In the genomic region with DNA sequence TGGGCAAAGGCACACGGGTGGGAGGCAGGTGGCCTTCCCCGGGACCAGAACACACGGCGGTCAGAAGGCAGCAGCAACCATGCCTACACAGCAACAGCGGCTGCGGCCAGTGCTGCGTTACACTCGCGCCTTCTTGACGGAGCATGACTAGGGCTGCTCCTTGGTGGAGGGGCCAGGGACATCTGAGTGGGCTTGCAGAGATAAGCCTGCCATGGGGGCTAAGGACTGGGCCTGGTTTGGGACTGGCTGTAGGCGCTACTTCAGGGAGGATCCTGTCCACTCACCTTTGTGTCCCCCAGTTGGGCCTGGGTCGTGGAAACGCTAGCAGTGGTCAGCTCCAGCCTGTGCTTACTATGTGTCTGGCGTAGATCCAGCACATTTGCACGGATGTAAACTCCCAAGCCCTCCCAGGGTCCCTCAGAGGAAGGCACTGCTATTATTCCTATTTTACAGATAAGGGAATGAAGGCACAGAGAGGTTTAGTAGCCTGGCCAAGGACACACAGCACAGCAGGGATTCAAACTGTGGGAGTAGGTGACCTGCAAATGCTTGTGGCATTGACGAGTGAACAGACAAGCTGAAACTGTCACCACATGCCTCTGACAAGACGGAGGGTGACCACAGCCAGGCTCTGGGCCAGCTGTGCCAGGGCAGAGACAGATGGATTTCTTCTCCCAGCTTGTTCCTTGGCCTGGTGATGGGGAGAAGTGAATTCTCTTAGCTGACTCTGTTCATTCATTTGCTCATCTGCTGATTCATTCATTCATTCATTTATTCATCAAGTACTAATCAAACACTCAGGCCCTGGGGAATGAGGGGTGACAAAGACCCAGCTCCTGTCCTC, we compare ENCODE assay signal across 29 cellular contexts. TPM values are rescaled to one million over a fixed set of nuclear protein-coding genes. Genes with fewer than 3 reads are reported as not detected.
DNase-seq lines count a peak whose midpoint lies in the region; TF ChIP-seq lines count a peak whose summit lies in the region.
"Had no signal": no experiment of that assay in that cellular context is flagged by ENCODE, and none has a peak within 500 bp of the region (broad histone marks: within the 10 kb centered on the region; RNA-seq: fewer than 3 reads in every experiment).

No MANE protein-coding gene starts in this region.

- no peak overlapping the region for H3K4me2 ChIP-seq in Karpas-422 (ENCODE audit: low read depth, low read length, poor library complexity, severe bottlenecking)
- H3K4me2 ChIP-seq in GM23248 (ENCODE audit: unreplicated experiment), result no peak overlapping the region

- no peaks in the 10 kb centered on the region for H3F3A ChIP-seq in GM23248 (ENCODE audit: insufficient read depth)

- H3K9me2 ChIP-seq in Karpas-422 (replicated peaks; ENCODE audit: insufficient read depth, low read length), result no peaks in the 10 kb centered on the region
- H3K9me2 ChIP-seq in GM23248 (ENCODE audit: insufficient read depth), result no peaks in the 10 kb centered on the region

- 85 to 87% methylated on average over 16 to 17 of the region's 17 CpGs for WGBS in GM23248 (ENCODE audit: low coverage in 1 of 2, low lambda C conversion rate in 2 of 2, missing lambda C conversion rate in 2 of 2), 2 experiments

- H3K79me2 ChIP-seq in Karpas-422 (ENCODE audit: low read length), result no peaks in the 10 kb centered on the region
- H3K79me2 ChIP-seq in GM23248 (ENCODE audit: insufficient read depth), result no peaks in the 10 kb centered on the region

- in situ Hi-C loops in GM23248 (cut with MboI), result no loop called here

- H3K27ac Mint-ChIP-seq in mesothelial cell of epicardium, result peak overlapping the region; percentile 77
- H3K27ac Mint-ChIP-seq: activated CD4-positive, alpha-beta T cell treated with anti-CD3 and anti-CD28 coated beads, Interleukin-2, amount 10 ng/mL, durations not matched to agents 24 days and 14 days; CD14-positive monocyte; dendritic cell treated with granulocyte-macrophage colony-stimulating factor and Interleukin-4, amounts not matched to agents 40 ng/mL and 50 ng/mL, for 4 days; T-cell had no signal

- no peaks in the 10 kb centered on the region for H3K9me3 ChIP-seq in SJSA1 (replicated peaks)
- H3K9me3 ChIP-seq in MG63, result no peaks in the 10 kb centered on the region
- H3K9me3 ChIP-seq in Karpas-422 (ENCODE audit: low read length), result no peaks in the 10 kb centered on the region
- H3K9me3 ChIP-seq in GM23248 (ENCODE audit: low read depth), result no peaks in the 10 kb centered on the region
- H3K9me3 ChIP-seq: prostate gland, thyroid gland had no signal

- no peak overlapping the region for H3K4me3 ChIP-seq in SJSA1
- H3K4me3 ChIP-seq in MG63, result no peak overlapping the region
- no peak overlapping the region for H3K4me3 ChIP-seq in Karpas-422 (ENCODE audit: low read length)
- no peak overlapping the region for H3K4me3 ChIP-seq in GM23248
- H3K4me3 ChIP-seq: prostate gland, thyroid gland had no signal

- no peaks in the 10 kb centered on the region for H4K20me1 ChIP-seq in Karpas-422 (ENCODE audit: insufficient read depth, low read depth, low read length)
- H4K20me1 ChIP-seq in GM23248 (ENCODE audit: insufficient read depth), result no peaks in the 10 kb centered on the region

- H3K4me1 ChIP-seq in SJSA1 (replicated peaks), result peaks cover 49% of the 10 kb centered on the region
- no peaks in the 10 kb centered on the region for H3K4me1 ChIP-seq in Karpas-422 (ENCODE audit: low read length)
- H3K4me1 ChIP-seq in GM23248 (ENCODE audit: insufficient read depth), result peaks cover 8% of the 10 kb centered on the region; the same call in 1 of the 2 replicates
- H3K4me1 ChIP-seq: prostate gland, thyroid gland had no signal

- H3K27me3 Mint-ChIP-seq in mesothelial cell of epicardium (ENCODE audit: low read depth), result no peaks in the 10 kb centered on the region
- H3K27me3 Mint-ChIP-seq: activated CD4-positive, alpha-beta T cell treated with anti-CD3 and anti-CD28 coated beads, Interleukin-2, amount 10 ng/mL, durations not matched to agents 24 days and 14 days had no signal

- no peaks in the 10 kb centered on the region for H3K36me3 Mint-ChIP-seq in mesothelial cell of epicardium
- H3K36me3 Mint-ChIP-seq: T-cell had no signal

- H3K9me3 Mint-ChIP-seq in mesothelial cell of epicardium, result no peaks in the 10 kb centered on the region
- H3K9me3 Mint-ChIP-seq: activated CD4-positive, alpha-beta T cell treated with anti-CD3 and anti-CD28 coated beads, Interleukin-2, amount 10 ng/mL, durations not matched to agents 24 days and 14 days; central memory CD8-positive, alpha-beta T cell; dendritic cell treated with granulocyte-macrophage colony-stimulating factor and Interleukin-4, amounts not matched to agents 40 ng/mL and 50 ng/mL, for 4 days; T-cell had no signal

- no peak overlapping the region for H3K4me3 Mint-ChIP-seq in mesothelial cell of epicardium
- H3K4me3 Mint-ChIP-seq: activated CD4-positive, alpha-beta T cell treated with anti-CD3 and anti-CD28 coated beads, Interleukin-2, amount 10 ng/mL, durations not matched to agents 24 days and 14 days; CD14-positive monocyte; central memory CD8-positive, alpha-beta T cell; dendritic cell treated with granulocyte-macrophage colony-stimulating factor and Interleukin-4, amounts not matched to agents 40 ng/mL and 50 ng/mL, for 4 days; T-cell had no signal

- no peak overlapping the region for H2AFZ ChIP-seq in Karpas-422 (ENCODE audit: low read length)
- no peak overlapping the region for H2AFZ ChIP-seq in GM23248

- no peak overlapping the region for H3K9ac ChIP-seq in Karpas-422 (ENCODE audit: low read length)
- no peak overlapping the region for H3K9ac ChIP-seq in GM23248

- TF ChIP-seq CTCF in mesothelial cell of epicardium (IDR thresholded peaks at IDR 0.05; ENCODE audit: unreplicated experiment), result no peak

- H3K27ac ChIP-seq in SJSA1 (peak overlapping the region; percentile 93; the same call in 1 of the 2 replicates), Karpas-422 (ENCODE audit: low read length) (no peak overlapping the region), GM23248 (no peak overlapping the region)
- H3K27ac ChIP-seq: 22Rv1, prostate gland, thyroid gland had no signal

- peaks cover 64% of the 10 kb centered on the region for H3K4me1 Mint-ChIP-seq in mesothelial cell of epicardium
- H3K4me1 Mint-ChIP-seq: activated CD4-positive, alpha-beta T cell treated with anti-CD3 and anti-CD28 coated beads, Interleukin-2, amount 10 ng/mL, durations not matched to agents 24 days and 14 days; central memory CD8-positive, alpha-beta T cell; T-cell had no signal

- H3K36me3 ChIP-seq in SJSA1 (peaks cover 4% of the 10 kb centered on the region; the same call in 1 of the 2 replicates), MG63 (no peaks in the 10 kb centered on the region), Karpas-422 (ENCODE audit: insufficient read depth, low read length) (no peaks in the 10 kb centered on the region), GM23248 (ENCODE audit: low read depth) (no peaks in the 10 kb centered on the region)
- H3K36me3 ChIP-seq: prostate gland, thyroid gland had no signal

- peak; percentile 26 for DNase-seq in NCI-H1694 (lab: John Stamatoyannopoulos, UW)
- DNase-seq in NCI-H1694 treated with DMSO at 0.1 percent for 48 hours (lab: John Stamatoyannopoulos, UW), result no peak
- DNase-seq in SJSA1 (ENCODE audit: low read depth in 1 of 2, low spot score in 2 of 2), result no peak
- no peak for DNase-seq in mesothelial cell of epicardium (ENCODE audit: low spot score in 2 of 2, unreplicated experiment in 2 of 2)
- DNase-seq in MG63, result no peak
- no peak for DNase-seq in Karpas-422
- no peak for DNase-seq in GM23248
- no peak for DNase-seq in AML-193 (lab: John Stamatoyannopoulos, UW)
- DNase-seq: activated CD4-positive, alpha-beta T cell treated with anti-CD3 and anti-CD28 coated beads, Interleukin-2, amount 10 ng/mL, durations not matched to agents 24 days and 14 days; activated CD8-positive, alpha-beta memory T cell treated with anti-CD3 and anti-CD28 coated beads for 24 hours; activated gamma-delta T cell; activated T-cell treated with anti-CD3 and anti-CD28 coated beads for 4 hours; erythroblast; GDM1; left ventricle myocardium superior; NCI-H1105; NCI-H2029 treated with DMSO at 0.1 percent for 48 hours; NCI-H524; nucleus accumbens; stimulated activated CD4-positive, alpha-beta T cell treated with anti-CD3 and anti-CD28 coated beads, Interleukin-4, amount 100 ng/mL, for 1 hour; T-cell; thyroid gland had no signal

- no peaks in the 10 kb centered on the region for H3K27me3 ChIP-seq in SJSA1 (replicated peaks)
- H3K27me3 ChIP-seq in MG63, result no peaks in the 10 kb centered on the region
- 0 out of 2 replicates have a peak, but pooled peaks cover 2% of the 10 kb centered on the region for H3K27me3 ChIP-seq in Karpas-422 (ENCODE audit: low read length)
- H3K27me3 ChIP-seq in GM23248 (replicated peaks; ENCODE audit: insufficient read depth), result no peaks in the 10 kb centered on the region
- H3K27me3 ChIP-seq: thyroid gland had no signal

RNA-seq across cellular contexts. Expression of a gene that starts 31.9 kb away (rescaled TPM):
- total RNA-seq in SJSA1 (2014; rRNA removed; shearing (Covaris generic)), result not detected in 2 replicates
- 958 to 1,165 TPM (median 1,080 TPM) in 3 replicates for total RNA-seq in mesothelial cell of epicardium
- total RNA-seq in MG63 (2014; rRNA removed; shearing (Covaris generic); ENCODE audit: low replicate concordance), result not detected in 2 replicates
- total RNA-seq in Karpas-422 (2014; rRNA removed; shearing (Covaris generic); ENCODE audit: low replicate concordance), result not detected in 2 replicates
- not detected in 2 replicates for total RNA-seq in GM23248 (2014; rRNA removed; shearing (Covaris generic))
- polyA plus RNA-seq in GM23248 (2016; fragmentation: Nextera tagmentation; extraction: Ambion mirVana), result not detected in 2 replicates
- total RNA-seq: activated CD4-positive, alpha-beta T cell treated with anti-CD3 and anti-CD28 coated beads, Interleukin-2, amount 10 ng/mL, durations not matched to agents 24 days and 14 days; MCF 10A; mesenteric fat pad had no signal
- polyA plus RNA-seq: CD14-positive monocyte had no signal

Comparison
In these comparisons a context has a peak if more than half of its experiments do, and no peak if none do; other contexts are left out.
1. RNA of a gene that starts 31.9 kb away (total RNA-seq): 958 to 1,165 TPM in mesothelial cell of epicardium; not detected in SJSA1, not detected in MG63, not detected in Karpas-422 and not detected in GM23248; every median in the first group is over 100 times any median in the second.